ENCODE assay signal across 9 cellular contexts in the genomic region with DNA sequence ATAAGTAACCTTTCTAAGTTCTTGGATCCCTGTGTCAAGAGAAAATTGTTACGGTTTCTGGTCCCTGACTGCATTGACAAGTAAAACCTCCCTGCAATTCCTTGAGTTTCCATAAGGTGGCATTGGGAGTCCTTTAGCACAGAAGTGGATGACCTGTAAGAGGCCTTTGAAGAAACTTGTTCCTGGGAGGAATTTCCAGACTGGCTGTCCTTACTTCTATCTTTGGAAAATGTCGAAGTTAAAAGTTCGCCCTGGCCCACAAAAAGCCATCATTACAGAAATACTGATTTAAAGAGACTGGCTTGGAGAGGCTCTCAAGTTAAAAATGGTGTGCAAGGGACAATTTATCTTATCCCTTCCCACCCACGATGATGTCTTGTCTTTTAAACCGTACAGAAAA.
DNase-seq lines count a peak whose midpoint lies in the region; ATAC-seq lines count a peak whose summit lies in the region.
"Had no signal": no experiment of that assay in that cellular context is flagged by ENCODE, and none has a peak within 500 bp of the region (broad histone marks: within the 10 kb centered on the region; RNA-seq: fewer than 3 reads in every experiment).

No MANE protein-coding gene starts in this region.

- ATAC-seq in GM18907 (IDR thresholded peaks at IDR 0.05; ENCODE audit: unreplicated experiment): peak; percentile 81
- peak; percentile 82 for ATAC-seq in HG03175 (IDR thresholded peaks at IDR 0.05; ENCODE audit: unreplicated experiment)
- ATAC-seq in stimulated activated naive CD8-positive, alpha-beta T cell treated with anti-CD3 and anti-CD28 coated beads, Interleukin-15, Interleukin-2, amounts not matched to agents 100 U/mL and 50 U/mL, for 24 hours: no peak

- DNase-seq in COLO829 (ENCODE audit: low spot score) (peak; percentile 65), NCI-H446 treated with DMSO at 0.1 percent for 48 hours (lab: John Stamatoyannopoulos, UW) (peak; percentile 70), astrocyte of the hippocampus (ENCODE audit: low read depth, low spot score) (peak; percentile 89), iPS DF 4.7 (ENCODE audit: extremely low read depth, low spot score) (peak; percentile 84)
- peak; percentile 8 for DNase-seq in stimulated activated naive CD8-positive, alpha-beta T cell treated with anti-CD3 and anti-CD28 coated beads, Interleukin-15, Interleukin-2, amounts not matched to agents 100 U/mL and 50 U/mL, for 24 hours
- DNase-seq in activated CD4-positive, CD25-positive, alpha-beta regulatory T cell (lab: John Stamatoyannopoulos, UW): no peak
- DNase-seq: activated B cell treated with CpG ODN at 0.5 μM for 24 hours had no signal

Comparison
In these comparisons a context has a peak if more than half of its experiments do, and no peak if none do; other contexts are left out.
1. DNase-seq: peak in COLO829 (single experiment), NCI-H446 treated with DMSO at 0.1 percent for 48 hours (single experiment), astrocyte of the hippocampus (single experiment), iPS DF 4.7 (single experiment) and stimulated activated naive CD8-positive, alpha-beta T cell treated with anti-CD3 and anti-CD28 coated beads, Interleukin-15, Interleukin-2, amounts not matched to agents 100 U/mL and 50 U/mL, for 24 hours (single experiment); none in activated CD4-positive, CD25-positive, alpha-beta regulatory T cell (0 of 4).